Comparison of ENCODE assay signal across 8 cellular contexts in genomic region chr6:34055223-34055933, GRCh38.
DNase-seq lines count a peak whose midpoint lies in the region; ATAC-seq, FAIRE-seq and TF ChIP-seq lines count a peak whose summit lies in the region.

No MANE protein-coding gene starts in this region.

- no peak overlapping the region for H3K27ac ChIP-seq in astrocyte (ENCODE audit: low read depth, low read length)

- H3K9ac ChIP-seq in astrocyte (ENCODE audit: low read length): no peak overlapping the region

- H3K27ac Mint-ChIP-seq in astrocyte (ENCODE audit: unreplicated experiment): no peak overlapping the region

- ATAC-seq in GM18909 (IDR thresholded peaks at IDR 0.05; ENCODE audit: poor library complexity, unreplicated experiment): no peak

- DNase-seq in GM12865 (ENCODE audit: low read depth): peak; percentile 75
- DNase-seq in NCI-H1105 treated with DMSO at 0.1 percent for 48 hours (lab: John Stamatoyannopoulos, UW): peak; percentile 75
- DNase-seq in T-helper 9 cell: peak; percentile 50
- DNase-seq in astrocyte (ENCODE audit: low read depth): peak; percentile 31
- peak; percentile 15 for DNase-seq in iPS DF 19.7 (ENCODE audit: low read depth, low spot score)
- DNase-seq in stimulated activated CD4-positive, alpha-beta T cell treated with anti-CD3 and anti-CD28 coated beads, Interleukin-15, amount 100 ng/mL, for 1 hour (ENCODE audit: low read depth in 1 of 2, low spot score in 1 of 2): peak; percentile 21 to 49
- no peak for DNase-seq in middle frontal gyrus (ENCODE audit: extremely low spot score, low spot score)

- H3K36me3 ChIP-seq in astrocyte (ENCODE audit: insufficient read depth, low read length): no peaks in the 10 kb centered on the region

- H3K36me3 Mint-ChIP-seq in astrocyte (ENCODE audit: low read depth, unreplicated experiment): no peaks in the 10 kb centered on the region

- H2AFZ ChIP-seq in astrocyte (ENCODE audit: low read depth, low read length): no peak overlapping the region

- H3K9me3 Mint-ChIP-seq in astrocyte (ENCODE audit: unreplicated experiment): peaks cover 2% of the 10 kb centered on the region

- H4K20me1 ChIP-seq in astrocyte (ENCODE audit: insufficient read depth, low read length): no peaks in the 10 kb centered on the region

- H3K79me2 ChIP-seq in astrocyte (ENCODE audit: insufficient read depth, low read length): no peaks in the 10 kb centered on the region

- H3K4me3 ChIP-seq in GM12865 (ENCODE audit: low read depth, low read length) (no peak overlapping the region), astrocyte (ENCODE audit: insufficient read depth, low read depth, low read length) (no peak overlapping the region)

- no peak overlapping the region for H3K4me3 Mint-ChIP-seq in astrocyte (ENCODE audit: unreplicated experiment)

- H3K27me3 Mint-ChIP-seq in astrocyte (ENCODE audit: low read depth, unreplicated experiment): peaks cover 60% of the 10 kb centered on the region

- TF ChIP-seq CTCF in GM12865 (IDR thresholded peaks at IDR 0.05; ENCODE audit: insufficient read depth, low read depth, low read length, missing control alignments) (peak; percentile 89), astrocyte (IDR thresholded peaks at IDR 0.05; ENCODE audit: insufficient read depth, low read depth, low read length) (peak; percentile 79)

- H3K4me1 ChIP-seq in astrocyte (ENCODE audit: insufficient read depth, low read length): peaks cover 3% of the 10 kb centered on the region

- no peaks in the 10 kb centered on the region for H3K9me3 ChIP-seq in astrocyte (ENCODE audit: insufficient read depth, low read depth, low read length)

- no peak overlapping the region for H3K4me2 ChIP-seq in astrocyte (ENCODE audit: low read length)

- H3K27me3 ChIP-seq in astrocyte (ENCODE audit: insufficient read depth, low read length): peaks cover 6% of the 10 kb centered on the region

- FAIRE-seq in astrocyte (lab: Jason Lieb, UNC): no peak

- H3K4me1 Mint-ChIP-seq in astrocyte (ENCODE audit: low read depth, unreplicated experiment): no peaks in the 10 kb centered on the region
